In the genomic region with DNA sequence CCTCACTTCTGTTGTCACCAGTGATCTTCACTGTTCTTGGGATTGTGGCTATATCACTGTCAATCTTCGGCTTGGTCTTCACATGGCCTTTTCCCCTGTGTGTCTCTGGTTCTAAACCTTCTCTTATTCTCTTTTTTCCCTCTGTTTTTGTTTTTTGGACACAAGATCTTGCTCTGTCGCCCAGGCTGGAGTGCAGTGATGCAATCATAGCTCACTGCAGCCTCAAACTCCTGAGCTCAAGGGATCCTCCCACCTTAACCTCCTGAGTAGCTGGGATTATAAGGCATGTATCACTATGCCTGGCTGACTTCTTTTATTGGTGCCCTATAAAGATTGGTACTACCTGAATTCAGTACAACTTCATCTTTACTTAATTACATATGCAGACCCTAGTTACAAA, we compare ENCODE assay signal across 33 cellular contexts.
"Had no signal": no experiment of that assay in that cellular context is flagged by ENCODE, and none has a peak within 500 bp of the region (broad histone marks: within the 10 kb centered on the region; RNA-seq: fewer than 3 reads in every experiment).

No MANE protein-coding gene starts in this region.

- H3K27me3 ChIP-seq: adrenal gland, ascending aorta, body of pancreas, brain microvascular endothelial cell, breast epithelium, cardiac muscle cell had no signal

- ATAC-seq: activated naive CD4-positive, alpha-beta T cell treated with anti-CD3 and anti-CD28 coated beads, Interleukin-2, amount 50 U/mL, for 72 hours; activated naive CD8-positive, alpha-beta T cell treated with anti-CD3 and anti-CD28 coated beads, Interleukin-2, amount 50 U/mL, for 24 hours; activated T-cell treated with anti-CD3 and anti-CD28 coated beads, Interleukin-2, amount 50 U/mL, for 4 hours; activated T-cell treated with anti-CD3 and anti-CD28 coated beads, Interleukin-2, amount 50 U/mL, for 72 hours; activated T-helper 17 cell treated with anti-CD3 and anti-CD28 coated beads, Interleukin-2, amount 50 U/mL, for 72 hours; body of pancreas had no signal

- DNase-seq: activated effector memory CD4-positive, alpha-beta T cell treated with anti-CD3 and anti-CD28 coated beads, Interleukin-2, amount 50 U/mL, for 16 hours; activated effector memory CD4-positive, alpha-beta T cell treated with Interleukin-2 at 50 U/mL for 16 hours; activated gamma-delta T cell; activated gamma-delta T cell treated with Interleukin-2 at 50 U/mL for 16 hours; activated naive CD4-positive, alpha-beta T cell; activated naive CD4-positive, alpha-beta T cell treated with anti-CD3 and anti-CD28 coated beads for 36 hours; activated naive CD4-positive, alpha-beta T cell treated with anti-CD3 and anti-CD28 coated beads, Interleukin-2, amount 10 ng/mL, durations not matched to agents 7 days and 5 days; activated naive CD4-positive, alpha-beta T cell treated with anti-CD3 and anti-CD28 coated beads, Interleukin-2, amount 50 U/mL, for 16 hours; activated naive CD4-positive, alpha-beta T cell treated with Interleukin-2 at 50 U/mL for 16 hours; activated naive CD8-positive, alpha-beta T cell treated with anti-CD3 and anti-CD28 coated beads for 36 hours; activated naive CD8-positive, alpha-beta T cell treated with anti-CD3 and anti-CD28 coated beads, Interleukin-2, amount 10 ng/mL, durations not matched to agents 7 days and 5 days; activated naive CD8-positive, alpha-beta T cell treated with anti-CD3 and anti-CD28 coated beads, Interleukin-2, amount 50 U/mL, for 24 hours; activated T-cell treated with anti-CD3 and anti-CD28 coated beads, Interleukin-2, amount 50 U/mL, for 24 hours; activated T-cell treated with anti-CD3 and anti-CD28 coated beads, Interleukin-2, amount 50 U/mL, for 4 hours; activated T-cell treated with anti-CD3 and anti-CD28 coated beads, Interleukin-2, amount 50 U/mL, for 48 hours; activated T-cell treated with anti-CD3 and anti-CD28 coated beads, Interleukin-2, amount 50 U/mL, for 72 hours; adrenal gland; amniotic stem cell; amygdala; anterior cingulate cortex; aorta; body of pancreas; brain microvascular endothelial cell; caudate nucleus; central memory CD4-positive, alpha-beta T cell; cerebellar nuclear complex had no signal

- FAIRE-seq: astrocyte, bronchial epithelial cell had no signal

- H3K4me3 ChIP-seq: adrenal gland, ascending aorta, body of pancreas, breast epithelium, cardiac muscle cell had no signal

- H3K36me3 ChIP-seq: adrenal gland, ascending aorta, brain microvascular endothelial cell, breast epithelium, cardiac muscle cell had no signal

- H3K27ac ChIP-seq: adrenal gland, ascending aorta, body of pancreas, brain microvascular endothelial cell, breast epithelium, cardiac muscle cell had no signal

- H3K9me3 ChIP-seq: adrenal gland, ascending aorta, body of pancreas, breast epithelium had no signal

- H3K4me1 ChIP-seq: ascending aorta, body of pancreas, breast epithelium had no signal
